ENCODE assay signal across 10 cellular contexts in genomic region chr1:216005916-216006315, GRCh38.
DNase-seq lines count a peak whose midpoint lies in the region; ATAC-seq and TF ChIP-seq lines count a peak whose summit lies in the region.
"Had no signal": no experiment of that assay in that cellular context is flagged by ENCODE, and none has a peak within 500 bp of the region (broad histone marks: within the 10 kb centered on the region; RNA-seq: fewer than 3 reads in every experiment).

No MANE protein-coding gene starts in this region.

- H3K27ac ChIP-seq in fibroblast of lung (ENCODE audit: insufficient read depth, low read length) = no peak overlapping the region
- H3K27ac ChIP-seq in tibial artery = no peak overlapping the region
- H3K27ac ChIP-seq: hepatocyte had no signal

- peaks cover 8 to 10% of the 10 kb centered on the region in 2 donors for H3K9me3 Mint-ChIP-seq in natural killer cell
- peaks cover 8% of the 10 kb centered on the region for H3K9me3 Mint-ChIP-seq in activated naive CD8-positive, alpha-beta T cell treated with anti-CD3 and anti-CD28 coated beads for 36 hours

- no peak for TF ChIP-seq CTCF in fibroblast of lung (conservative IDR thresholded peaks at IDR 0.05 in 1 of 2, IDR thresholded peaks at IDR 0.05 in 1 of 2; ENCODE audit: low read depth in 1 of 2, low read length in 2 of 2)
- TF ChIP-seq CTCF in tibial artery (IDR thresholded peaks at IDR 0.05) = no peak
- no peak for TF ChIP-seq CTCF in natural killer cell (IDR thresholded peaks at IDR 0.05)

- ATAC-seq in GM18508 (IDR thresholded peaks at IDR 0.05; ENCODE audit: insufficient read depth, unreplicated experiment) (peak; percentile 100), GM21737 (IDR thresholded peaks at IDR 0.05; ENCODE audit: unreplicated experiment) (peak; percentile 98), HG03469 (IDR thresholded peaks at IDR 0.05; ENCODE audit: unreplicated experiment) (peak; percentile 100), natural killer cell (no peak)

- H3K27me3 ChIP-seq in fibroblast of lung (ENCODE audit: control insufficient read depth, insufficient read depth, low read length) (no peaks in the 10 kb centered on the region), tibial artery (no peaks in the 10 kb centered on the region)
- H3K27me3 ChIP-seq: hepatocyte had no signal

- no peak overlapping the region for H2AFZ ChIP-seq in fibroblast of lung (ENCODE audit: low read length)
- H2AFZ ChIP-seq: hepatocyte had no signal

- H3K36me3 Mint-ChIP-seq in natural killer cell = no peaks in the 10 kb centered on the region
- no peaks in the 10 kb centered on the region for H3K36me3 Mint-ChIP-seq in activated naive CD8-positive, alpha-beta T cell treated with anti-CD3 and anti-CD28 coated beads for 36 hours

- H4K20me1 ChIP-seq in fibroblast of lung (ENCODE audit: control insufficient read depth, extremely low read depth, insufficient read depth, low read length) = no peaks in the 10 kb centered on the region

- no peak overlapping the region for H3K4me3 Mint-ChIP-seq in natural killer cell
- H3K4me3 Mint-ChIP-seq in activated naive CD8-positive, alpha-beta T cell treated with anti-CD3 and anti-CD28 coated beads for 36 hours = no peak overlapping the region

- H3K27ac Mint-ChIP-seq in natural killer cell = no peak overlapping the region
- H3K27ac Mint-ChIP-seq in activated naive CD8-positive, alpha-beta T cell treated with anti-CD3 and anti-CD28 coated beads for 36 hours = no peak overlapping the region

- H3K4me3 ChIP-seq in fibroblast of lung (replicated peaks in 1 of 4; ENCODE audit: control extremely low read depth in 1 of 4, insufficient read depth in 1 of 4, low read depth in 3 of 4, low read length in 4 of 4) (no peak overlapping the region), tibial artery (no peak overlapping the region)
- H3K4me3 ChIP-seq: hepatocyte had no signal

- H3K9me3 ChIP-seq in fibroblast of lung (ENCODE audit: control insufficient read depth, insufficient read depth, low read depth, low read length) = no peaks in the 10 kb centered on the region
- H3K9me3 ChIP-seq in tibial artery = no peaks in the 10 kb centered on the region

- DNase-seq in fibroblast of lung (ENCODE audit: low read depth in 2 of 2) = peak; percentile 40 to 74
- no peak for DNase-seq in tibial artery
- DNase-seq in natural killer cell = no peak
- DNase-seq in cerebellar nuclear complex (lab: John Stamatoyannopoulos, UW) = no peak
- DNase-seq in activated naive CD8-positive, alpha-beta T cell treated with anti-CD3 and anti-CD28 coated beads for 36 hours = no peak
- DNase-seq: nucleus accumbens had no signal

- no peak overlapping the region for H3K4me2 ChIP-seq in fibroblast of lung (ENCODE audit: extremely low read depth, insufficient read depth, low read length)
- H3K4me2 ChIP-seq: hepatocyte had no signal

- no peaks in the 10 kb centered on the region for H3K79me2 ChIP-seq in fibroblast of lung (ENCODE audit: control insufficient read depth, insufficient read depth, low read length)
- H3K79me2 ChIP-seq: hepatocyte had no signal

- H3K4me1 ChIP-seq in fibroblast of lung (ENCODE audit: control insufficient read depth, extremely low read depth, insufficient read depth, low read length) = no peaks in the 10 kb centered on the region
- H3K4me1 ChIP-seq in tibial artery = no peaks in the 10 kb centered on the region

- H3K27me3 Mint-ChIP-seq in natural killer cell (ENCODE audit: low read depth in 2 of 2) = no peaks in the 10 kb centered on the region
- H3K27me3 Mint-ChIP-seq in activated naive CD8-positive, alpha-beta T cell treated with anti-CD3 and anti-CD28 coated beads for 36 hours = no peaks in the 10 kb centered on the region

- H3K9ac ChIP-seq in fibroblast of lung (ENCODE audit: insufficient read depth, low read length) = no peak overlapping the region

- H3K4me1 Mint-ChIP-seq in natural killer cell = no peaks in the 10 kb centered on the region
- H3K4me1 Mint-ChIP-seq in activated naive CD8-positive, alpha-beta T cell treated with anti-CD3 and anti-CD28 coated beads for 36 hours = no peaks in the 10 kb centered on the region

- H3K36me3 ChIP-seq in fibroblast of lung (ENCODE audit: control insufficient read depth, insufficient read depth, low read length) (no peaks in the 10 kb centered on the region), tibial artery (no peaks in the 10 kb centered on the region)

- intact Hi-C loops in tibial artery (cut with DNase I; ENCODE audit: low total_unique reads) (no loop called here), natural killer cell (cut with micrococcal nuclease) (no loop called here)

Comparison
In these comparisons a context has a peak if more than half of its experiments do, and no peak if none do; other contexts are left out.
1. ATAC-seq: peak in GM18508 (single experiment), GM21737 (single experiment) and HG03469 (single experiment); none in natural killer cell (0 of 3).
2. DNase-seq: peak in fibroblast of lung (2 of 2); none in tibial artery (0 of 2), natural killer cell (single experiment), cerebellar nuclear complex (0 of 2) and activated naive CD8-positive, alpha-beta T cell treated with anti-CD3 and anti-CD28 coated beads for 36 hours (single experiment).